Comparison of ENCODE assay signal across 3 cellular contexts in the genomic region with DNA sequence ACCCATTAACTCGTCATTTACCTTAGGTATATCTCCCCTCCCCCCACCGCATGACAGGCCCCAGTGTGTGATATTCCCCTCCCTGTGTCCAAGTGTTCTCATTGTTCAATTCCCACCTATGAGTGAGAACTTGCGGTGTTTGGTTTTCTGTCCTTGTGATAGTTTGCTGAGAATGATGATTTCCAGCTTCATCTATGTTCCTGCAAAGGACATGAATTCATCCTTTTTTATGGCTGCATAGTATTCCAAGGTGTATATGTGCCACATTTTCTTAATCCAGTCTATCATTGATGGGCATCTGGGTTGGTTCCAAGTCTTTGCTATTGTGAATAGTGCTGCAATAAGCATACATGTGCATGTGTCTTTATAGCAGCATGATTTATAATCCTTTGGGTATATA. TPM values are rescaled to one million over a fixed set of nuclear protein-coding genes. Genes with fewer than 3 reads are reported as not detected.
"Had no signal": no experiment of that assay in that cellular context is flagged by ENCODE, and none has a peak within 500 bp of the region (broad histone marks: within the 10 kb centered on the region; RNA-seq: fewer than 3 reads in every experiment).

No MANE protein-coding gene starts in this region.

RNA-seq across cellular contexts. Expression of gene SP8, which starts 34.7 kb away (rescaled TPM):
- total RNA-seq: LHCN-M2, M059J, NCI-H460 had no signal
